Comparison of ENCODE assay signal across 14 cellular contexts in genomic region chr6:148240463-148240845, GRCh38.
DNase-seq lines count a peak whose midpoint lies in the region; ATAC-seq, FAIRE-seq and TF ChIP-seq lines count a peak whose summit lies in the region.
"Had no signal": no experiment of that assay in that cellular context is flagged by ENCODE, and none has a peak within 500 bp of the region (broad histone marks: within the 10 kb centered on the region; RNA-seq: fewer than 3 reads in every experiment).

No MANE protein-coding gene starts in this region.

- H3K9me3 Mint-ChIP-seq in nephron: no peaks in the 10 kb centered on the region
- no peaks in the 10 kb centered on the region for H3K9me3 Mint-ChIP-seq in activated naive CD8-positive, alpha-beta T cell treated with anti-CD3 and anti-CD28 coated beads, Interleukin-2, amount 50 U/mL, for 24 hours
- H3K9me3 Mint-ChIP-seq: activated CD4-positive, alpha-beta memory T cell treated with anti-CD3 and anti-CD28 coated beads for 36 hours had no signal

- DNase-seq in DMS 273 (lab: John Stamatoyannopoulos, UW; ENCODE audit: unreplicated experiment) (peak; percentile 9), DMS 273 treated with DMSO at 0.1 percent for 48 hours (lab: John Stamatoyannopoulos, UW) (no peak), fibroblast of lung (ENCODE audit: low read depth in 2 of 2) (peak; percentile 65 to 88), vagina (ENCODE audit: extremely low spot score in 2 of 2) (no peak), D721Med (ENCODE audit: insufficient read length, low spot score) (no peak), SHP77 treated with DMSO at 0.1 percent for 48 hours (lab: John Stamatoyannopoulos, UW) (no peak)
- no peak for DNase-seq in activated naive CD8-positive, alpha-beta T cell treated with anti-CD3 and anti-CD28 coated beads, Interleukin-2, amount 50 U/mL, for 24 hours
- DNase-seq: activated CD4-positive, alpha-beta memory T cell treated with anti-CD3 and anti-CD28 coated beads for 36 hours; NCI-H1436; substantia nigra had no signal

- no peaks in the 10 kb centered on the region for H3K4me1 ChIP-seq in fibroblast of lung (ENCODE audit: control insufficient read depth, extremely low read depth, insufficient read depth, low read length)
- H3K4me1 ChIP-seq in vagina: peaks cover 55% of the 10 kb centered on the region

- H3K36me3 Mint-ChIP-seq in nephron (ENCODE audit: low read depth): no peaks in the 10 kb centered on the region
- no peaks in the 10 kb centered on the region for H3K36me3 Mint-ChIP-seq in activated naive CD8-positive, alpha-beta T cell treated with anti-CD3 and anti-CD28 coated beads, Interleukin-2, amount 50 U/mL, for 24 hours (ENCODE audit: low read depth)
- H3K36me3 Mint-ChIP-seq: activated CD4-positive, alpha-beta memory T cell treated with anti-CD3 and anti-CD28 coated beads for 36 hours; IgD-negative memory B cell had no signal

- H2AFZ ChIP-seq in fibroblast of lung (ENCODE audit: low read length): no peak overlapping the region

- H3K4me3 Mint-ChIP-seq in nephron: no peak overlapping the region
- H3K4me3 Mint-ChIP-seq in activated naive CD8-positive, alpha-beta T cell treated with anti-CD3 and anti-CD28 coated beads, Interleukin-2, amount 50 U/mL, for 24 hours: no peak overlapping the region
- H3K4me3 Mint-ChIP-seq: activated CD4-positive, alpha-beta memory T cell treated with anti-CD3 and anti-CD28 coated beads for 36 hours; IgD-negative memory B cell had no signal

- no peak for FAIRE-seq in D721Med (lab: Jason Lieb, UNC)
- FAIRE-seq: bronchial epithelial cell had no signal

- peak overlapping the region in 2 of 3 experiments; percentile 60 to 69 for H3K27ac Mint-ChIP-seq in nephron
- no peak overlapping the region for H3K27ac Mint-ChIP-seq in activated naive CD8-positive, alpha-beta T cell treated with anti-CD3 and anti-CD28 coated beads, Interleukin-2, amount 50 U/mL, for 24 hours
- H3K27ac Mint-ChIP-seq: activated CD4-positive, alpha-beta memory T cell treated with anti-CD3 and anti-CD28 coated beads for 36 hours had no signal

- H3K36me3 ChIP-seq in fibroblast of lung (ENCODE audit: control insufficient read depth, insufficient read depth, low read length): no peaks in the 10 kb centered on the region
- no peaks in the 10 kb centered on the region for H3K36me3 ChIP-seq in vagina

- no peak for TF ChIP-seq POLR2A in vagina (IDR thresholded peaks at IDR 0.05)

- H3K27ac ChIP-seq in fibroblast of lung (ENCODE audit: insufficient read depth, low read length): no peak overlapping the region
- H3K27ac ChIP-seq in vagina: peak overlapping the region; percentile 66
- H3K27ac ChIP-seq: 22Rv1 had no signal

- TF ChIP-seq CTCF in fibroblast of lung (conservative IDR thresholded peaks at IDR 0.05 in 1 of 2, IDR thresholded peaks at IDR 0.05 in 1 of 2; ENCODE audit: low read depth in 1 of 2, low read length in 2 of 2) (no peak), nephron (IDR thresholded peaks at IDR 0.05; ENCODE audit: unreplicated experiment in 3 of 3) (no peak), vagina (IDR thresholded peaks at IDR 0.05) (no peak), D721Med (IDR thresholded peaks at IDR 0.05; ENCODE audit: insufficient read depth, missing control alignments) (no peak)

- no peaks in the 10 kb centered on the region for H3K79me2 ChIP-seq in fibroblast of lung (ENCODE audit: control insufficient read depth, insufficient read depth, low read length)

- H3K27me3 ChIP-seq in fibroblast of lung (ENCODE audit: control insufficient read depth, insufficient read depth, low read length): no peaks in the 10 kb centered on the region
- H3K27me3 ChIP-seq in vagina: no peaks in the 10 kb centered on the region

- no peak overlapping the region for H3K9ac ChIP-seq in fibroblast of lung (ENCODE audit: insufficient read depth, low read length)

- intact Hi-C loops in vagina (cut with DNase I): no loop called here

- no peak for ATAC-seq in activated naive CD8-positive, alpha-beta T cell treated with anti-CD3 and anti-CD28 coated beads, Interleukin-2, amount 50 U/mL, for 24 hours

- no peaks in the 10 kb centered on the region for H3K27me3 Mint-ChIP-seq in nephron (ENCODE audit: low read depth)
- peaks cover 33% of the 10 kb centered on the region for H3K27me3 Mint-ChIP-seq in activated naive CD8-positive, alpha-beta T cell treated with anti-CD3 and anti-CD28 coated beads, Interleukin-2, amount 50 U/mL, for 24 hours

- H3K9me3 ChIP-seq in fibroblast of lung (ENCODE audit: control insufficient read depth, insufficient read depth, low read depth, low read length) (no peaks in the 10 kb centered on the region), vagina (no peaks in the 10 kb centered on the region)

- H3K4me3 ChIP-seq in fibroblast of lung (replicated peaks in 1 of 4; ENCODE audit: control extremely low read depth in 1 of 4, insufficient read depth in 1 of 4, low read depth in 3 of 4, low read length in 4 of 4) (no peak overlapping the region), vagina (no peak overlapping the region)

- H3K4me1 Mint-ChIP-seq in nephron: peaks cover 45% of the 10 kb centered on the region
- no peaks in the 10 kb centered on the region for H3K4me1 Mint-ChIP-seq in activated naive CD8-positive, alpha-beta T cell treated with anti-CD3 and anti-CD28 coated beads, Interleukin-2, amount 50 U/mL, for 24 hours
- H3K4me1 Mint-ChIP-seq: IgD-negative memory B cell had no signal

- peak overlapping the region; percentile 9 for H3K4me2 ChIP-seq in fibroblast of lung (ENCODE audit: extremely low read depth, insufficient read depth, low read length)

- H4K20me1 ChIP-seq in fibroblast of lung (ENCODE audit: control insufficient read depth, extremely low read depth, insufficient read depth, low read length): no peaks in the 10 kb centered on the region

Comparison
In these comparisons a context has a peak if more than half of its experiments do, and no peak if none do; other contexts are left out.
1. DNase-seq: peak in DMS 273 (single experiment) and fibroblast of lung (2 of 2); none in DMS 273 treated with DMSO at 0.1 percent for 48 hours (single experiment), vagina (0 of 2), D721Med (single experiment), SHP77 treated with DMSO at 0.1 percent for 48 hours (single experiment) and activated naive CD8-positive, alpha-beta T cell treated with anti-CD3 and anti-CD28 coated beads, Interleukin-2, amount 50 U/mL, for 24 hours (single experiment).